ENCODE assay signal across 8 cellular contexts in genomic region chr1:162790303-162790984, GRCh38. TPM values are rescaled to one million over a fixed set of nuclear protein-coding genes. Genes with fewer than 3 reads are reported as not detected.
DNase-seq lines count a peak whose midpoint lies in the region; ATAC-seq, FAIRE-seq and TF ChIP-seq lines count a peak whose summit lies in the region.
"Not testable (repeated sequence)": the region's sequence is repeated elsewhere in the genome, so short reads cannot be mapped to it uniquely, and the experiment has no call there.

Gene HSD17B7, plus strand, starts transcription at chr1:162790702. Its CDS starts 99 bp downstream, at chr1:162790801.

- H3K27me3 ChIP-seq in astrocyte (ENCODE audit: insufficient read depth, low read length); hepatocyte; vagina: not testable (repeated sequence)

- peak within 1 kb of the TSS; percentile 69 for H3K9ac ChIP-seq in astrocyte (ENCODE audit: low read length)

- peak within 1 kb of the TSS; percentile 75 for H3K27ac Mint-ChIP-seq in astrocyte (ENCODE audit: unreplicated experiment)

- intact Hi-C loops in vagina (cut with DNase I): not testable (repeated sequence)

- H3K9me2 ChIP-seq in hepatocyte (replicated peaks; ENCODE audit: insufficient read depth): not testable (repeated sequence)

- 4% methylated on average over 16 of the region's 49 CpGs for WGBS in hepatocyte (ENCODE audit: low lambda C conversion rate, missing lambda C conversion rate)

- DNase-seq in NCI-H2029 treated with DMSO at 0.1 percent for 48 hours (lab: John Stamatoyannopoulos, UW) (peak; percentile 23), T1000 (lab: John Stamatoyannopoulos, UW) (peak; percentile 56), astrocyte (ENCODE audit: low read depth) (peak; percentile 39), hepatocyte (ENCODE audit: low spot score) (peak; percentile 85), renal cortical epithelial cell (ENCODE audit: low read depth) (peak; percentile 62)
- DNase-seq in vagina (ENCODE audit: extremely low spot score in 2 of 2): not testable (repeated sequence)

- H3K4me3 ChIP-seq in astrocyte (ENCODE audit: insufficient read depth, low read depth, low read length): peak within 1 kb of the TSS; percentile 64
- peak within 1 kb of the TSS; percentile 45 for H3K4me3 ChIP-seq in hepatocyte
- peak within 1 kb of the TSS; percentile 43 to 47 for H3K4me3 ChIP-seq in vagina

- H2AFZ ChIP-seq in astrocyte (ENCODE audit: low read depth, low read length) (peak within 1 kb of the TSS; percentile 81), hepatocyte (peak within 1 kb of the TSS; percentile 58)

- TF ChIP-seq CTCF in astrocyte (IDR thresholded peaks at IDR 0.05; ENCODE audit: insufficient read depth, low read depth, low read length); hepatocyte (IDR thresholded peaks at IDR 0.05; ENCODE audit: poor library complexity): not testable (repeated sequence)
- TF ChIP-seq CTCF in vagina (IDR thresholded peaks at IDR 0.05): peak in 1 of 3 experiments; percentile 13

- peak in 1 of 2 donors; percentile 31 for TF ChIP-seq POLR2A in vagina (IDR thresholded peaks at IDR 0.05)

- H3K36me3 ChIP-seq in astrocyte (ENCODE audit: insufficient read depth, low read length); hepatocyte (replicated peaks; ENCODE audit: insufficient read depth, low read depth); vagina: not testable (repeated sequence)

- H3K4me2 ChIP-seq in astrocyte (ENCODE audit: low read length): peak within 1 kb of the TSS; percentile 88
- peak within 1 kb of the TSS; percentile 80 for H3K4me2 ChIP-seq in hepatocyte

- H3K4me1 ChIP-seq in astrocyte (ENCODE audit: insufficient read depth, low read length); vagina: not testable (repeated sequence)
- peaks cover 13% of the 10 kb centered on the region for H3K4me1 ChIP-seq in hepatocyte (ENCODE audit: insufficient read depth)

- not testable (repeated sequence) for H3K9me3 Mint-ChIP-seq in astrocyte (ENCODE audit: unreplicated experiment)

- H4K20me1 ChIP-seq in astrocyte (ENCODE audit: insufficient read depth, low read length); hepatocyte (ENCODE audit: insufficient read depth, poor library complexity, severe bottlenecking): not testable (repeated sequence)

- H3K27ac ChIP-seq in astrocyte (ENCODE audit: low read depth, low read length) (peak within 1 kb of the TSS; percentile 51), hepatocyte (peak within 1 kb of the TSS; percentile 92), vagina (peak within 1 kb of the TSS; percentile 97)

- not testable (repeated sequence) for H3K9me3 ChIP-seq in astrocyte (ENCODE audit: insufficient read depth, low read depth, low read length); hepatocyte (ENCODE audit: low read depth); vagina

- not testable (repeated sequence) for H3K36me3 Mint-ChIP-seq in astrocyte (ENCODE audit: low read depth, unreplicated experiment)

- not testable (repeated sequence) for H3K4me1 Mint-ChIP-seq in astrocyte (ENCODE audit: low read depth, unreplicated experiment)

- FAIRE-seq in astrocyte (lab: Jason Lieb, UNC): not testable (repeated sequence)

- H3K79me2 ChIP-seq in astrocyte (ENCODE audit: insufficient read depth, low read length): not testable (repeated sequence)
- peaks cover 14% of the 10 kb centered on the region for H3K79me2 ChIP-seq in hepatocyte

- ATAC-seq in GM18511 (IDR thresholded peaks at IDR 0.05; ENCODE audit: unreplicated experiment) (peak; percentile 98), HG03025 (IDR thresholded peaks at IDR 0.05; ENCODE audit: low FRiP score, unreplicated experiment) (peak; percentile 99)

- not testable (repeated sequence) for H3K27me3 Mint-ChIP-seq in astrocyte (ENCODE audit: low read depth, unreplicated experiment)

- peak within 1 kb of the TSS; percentile 93 for H3K4me3 Mint-ChIP-seq in astrocyte (ENCODE audit: unreplicated experiment)

RNA-seq across cellular contexts. Expression of gene HSD17B7, which starts in this region (rescaled TPM):
- total RNA-seq in astrocyte: 8.0 and 10.9 TPM in 2 replicates
- total RNA-seq in hepatocyte: 45.8 and 50.2 TPM in 2 replicates
- polyA plus RNA-seq in hepatocyte: 40.4 and 41.5 TPM in 2 replicates
- total RNA-seq in renal cortical epithelial cell: 16.6 and 35.6 TPM in 2 replicates
- 18.9 TPM for total RNA-seq in vagina
